26 cellular contexts compared by ENCODE assay signal in the genomic region with DNA sequence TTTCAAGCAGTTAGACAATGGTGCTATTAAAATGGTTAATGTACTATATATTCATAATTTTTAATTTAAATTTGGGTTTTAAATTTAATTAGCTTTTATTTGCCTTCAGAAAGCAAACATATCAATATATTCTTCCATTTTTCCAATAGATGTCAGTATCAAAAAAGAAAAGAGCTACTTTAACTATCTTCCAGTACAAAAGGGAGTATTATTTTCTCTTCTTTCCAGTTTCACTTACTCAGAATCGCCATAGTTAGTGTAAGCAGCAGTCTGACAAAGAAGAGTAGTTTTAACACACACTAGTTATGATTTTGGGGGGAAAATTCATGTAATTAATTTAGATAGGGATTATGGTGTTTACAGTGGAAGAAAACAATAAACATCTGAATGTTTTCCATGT.
"Had no signal": no experiment of that assay in that cellular context is flagged by ENCODE, and none has a peak within 500 bp of the region (broad histone marks: within the 10 kb centered on the region; RNA-seq: fewer than 3 reads in every experiment).

No MANE protein-coding gene starts in this region.

- DNase-seq: activated CD4-positive, alpha-beta memory T cell treated with anti-CD3 and anti-CD28 coated beads, Interleukin-2, amount 10 ng/mL, durations not matched to agents 7 days and 5 days; activated CD4-positive, alpha-beta T cell treated with anti-CD3 and anti-CD28 coated beads for 36 hours; activated CD4-positive, alpha-beta T cell treated with anti-CD3 and anti-CD28 coated beads, Interleukin-2, amount 50 U/mL, for 1 hour; activated gamma-delta T cell treated with Interleukin-2 at 50 U/mL for 16 hours; activated naive CD4-positive, alpha-beta T cell treated with anti-CD3 and anti-CD28 coated beads, Interleukin-2, amount 10 ng/mL, durations not matched to agents 7 days and 5 days; activated naive CD8-positive, alpha-beta T cell treated with anti-CD3 and anti-CD28 coated beads for 36 hours; activated T-cell treated with anti-CD3 and anti-CD28 coated beads for 4 hours; activated T-cell treated with anti-CD3 and anti-CD28 coated beads, Interleukin-2, amount 50 U/mL, for 72 hours; adrenal gland; anterior cingulate cortex; cerebellar nuclear complex; MG63; NCI-H1417 treated with DMSO at 0.1 percent for 48 hours; NCI-H1694; NCI-H2029; NCI-H2107; NCI-H2171 treated with DMSO at 0.1 percent for 48 hours; NCI-H226; NCI-H526 treated with DMSO at 0.1 percent for 48 hours; NK-92 treated with Interleukin-12 subunit alpha and Interleukin-12 subunit beta, amount 100 ng/mL, for 24 hours; Peyer's patch; Right ventricle myocardium superior; T-helper 1 cell had no signal

- H3K9ac ChIP-seq: KMS-11 had no signal

- ATAC-seq: activated CD4-positive, alpha-beta T cell treated with anti-CD3 and anti-CD28 coated beads for 36 hours; activated T-cell treated with anti-CD3 and anti-CD28 coated beads, Interleukin-2, amount 50 U/mL, for 72 hours had no signal

- H3K4me3 ChIP-seq: adrenal gland, MG63, Peyer's patch had no signal

- H3K36me3 ChIP-seq: adrenal gland, MG63, Peyer's patch had no signal

- H3K9me3 ChIP-seq: adrenal gland, Peyer's patch had no signal

- H3K27me3 ChIP-seq: adrenal gland, MG63, Peyer's patch had no signal

- H3K4me2 ChIP-seq: KMS-11 had no signal

- H3K4me1 ChIP-seq: adrenal gland, Peyer's patch had no signal

- H3K27ac ChIP-seq: adrenal gland, KMS-11, Peyer's patch, RWPE1, VCaP had no signal
